In the genomic region with DNA sequence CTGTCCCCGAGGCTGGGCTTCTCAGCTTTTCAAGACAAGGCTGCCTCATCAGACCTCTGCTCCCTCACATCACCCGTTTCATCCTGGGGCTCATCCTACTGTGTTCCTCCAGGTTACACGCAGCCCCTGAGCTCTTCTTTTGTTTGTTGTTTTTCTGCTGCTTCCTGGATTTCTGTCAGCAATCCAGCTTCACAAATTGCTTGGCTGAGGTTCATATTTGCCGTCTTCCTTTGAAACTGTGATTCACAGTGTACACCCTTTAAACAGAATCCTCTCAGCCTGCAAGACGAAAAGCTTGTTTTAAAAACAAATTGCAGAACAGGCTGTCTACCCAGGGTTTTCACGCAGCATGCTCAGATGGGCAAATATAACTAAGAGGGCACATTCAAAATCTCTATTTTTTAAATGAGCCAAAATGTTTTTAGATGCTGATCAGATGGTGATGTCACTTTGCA, we compare ENCODE assay signal across 10 cellular contexts. TPM values are rescaled to one million over a fixed set of nuclear protein-coding genes. Genes with fewer than 3 reads are reported as not detected.
DNase-seq lines count a peak whose midpoint lies in the region; ATAC-seq and TF ChIP-seq lines count a peak whose summit lies in the region.
"Had no signal": no experiment of that assay in that cellular context is flagged by ENCODE, and none has a peak within 500 bp of the region (broad histone marks: within the 10 kb centered on the region; RNA-seq: fewer than 3 reads in every experiment).

No MANE protein-coding gene starts in this region.

- DNase-seq in Ammon's horn (ENCODE audit: low spot score) = peak; percentile 66
- peak; percentile 43 for DNase-seq in NCI-H1694 treated with DMSO at 0.1 percent for 48 hours (lab: John Stamatoyannopoulos, UW)
- DNase-seq in dedifferentiated amniotic fluid mesenchymal stem cell (ENCODE audit: extremely low spot score) = peak; percentile 22
- DNase-seq in myocyte (ENCODE audit: low read depth) = peak; percentile 26
- DNase-seq in activated naive CD4-positive, alpha-beta T cell treated with anti-CD3 and anti-CD28 coated beads, Interleukin-2, amount 50 U/mL, for 16 hours = no peak
- no peak for DNase-seq in spleen
- no peak for DNase-seq in GM13976 (ENCODE audit: low spot score)
- DNase-seq: DMS79, NCI-H82 had no signal

- H3K9me3 ChIP-seq in spleen = no peaks in the 10 kb centered on the region

- H3K4me1 ChIP-seq in spleen = no peaks in the 10 kb centered on the region

- no peak overlapping the region for H3K4me3 ChIP-seq in spleen

- intact Hi-C loops in spleen (cut with DNase I; ENCODE audit: low total_unique reads) = no loop called here

- TF ChIP-seq CTCF in spleen (IDR thresholded peaks at IDR 0.05 in 8 of 11, conservative IDR thresholded peaks at IDR 0.05 in 3 of 11) (no peak), GM13976 (IDR thresholded peaks at IDR 0.05; ENCODE audit: borderline replicate concordance, control extremely low read depth, extremely low read depth, insufficient read depth, missing control alignments) (no peak)

- WGBS in spleen, 5 donors = 47 to 56% (median 48%) methylated on average over 6 of the region's 6 CpGs

- TF ChIP-seq POLR2A in spleen (IDR thresholded peaks at IDR 0.05) = no peak

- in situ Hi-C loops in GM13976 (cut with MboI; ENCODE audit: low sequenced_read_pairs, unreplicated experiment) = no loop called here

- no peaks in the 10 kb centered on the region for H3K36me3 ChIP-seq in spleen

- H3K27ac ChIP-seq in spleen = no peak overlapping the region

- H3K27me3 ChIP-seq in spleen (replicated peaks in 1 of 7) = peaks cover 0 to 8% (median 0%) of the 10 kb centered on the region in 7 donors

- no peak for ATAC-seq in HG02884 (IDR thresholded peaks at IDR 0.05; ENCODE audit: unreplicated experiment)

RNA-seq across cellular contexts. Expression of a gene that starts 39.1 kb away (rescaled TPM):
- total RNA-seq in myocyte (61.4 and 68.5 TPM in 2 replicates), spleen (10 to 100 TPM in 6 of 7 donors, 1 to 10 TPM in 1; 8.3 to 18.9 (median 11.5) TPM)
- polyA plus RNA-seq in myocyte (2012) = 19.4 TPM
- 1 to 10 TPM; 2.8 to 4.8 (median 4.8) TPM for polyA plus RNA-seq in spleen

Comparison
In these comparisons a context has a peak if more than half of its experiments do, and no peak if none do; other contexts are left out.
1. DNase-seq: peak in Ammon's horn (single experiment), NCI-H1694 treated with DMSO at 0.1 percent for 48 hours (single experiment), dedifferentiated amniotic fluid mesenchymal stem cell (single experiment) and myocyte (single experiment); none in activated naive CD4-positive, alpha-beta T cell treated with anti-CD3 and anti-CD28 coated beads, Interleukin-2, amount 50 U/mL, for 16 hours (single experiment), spleen (single experiment) and GM13976 (single experiment).